8 cellular contexts compared by ENCODE assay signal in the genomic region with DNA sequence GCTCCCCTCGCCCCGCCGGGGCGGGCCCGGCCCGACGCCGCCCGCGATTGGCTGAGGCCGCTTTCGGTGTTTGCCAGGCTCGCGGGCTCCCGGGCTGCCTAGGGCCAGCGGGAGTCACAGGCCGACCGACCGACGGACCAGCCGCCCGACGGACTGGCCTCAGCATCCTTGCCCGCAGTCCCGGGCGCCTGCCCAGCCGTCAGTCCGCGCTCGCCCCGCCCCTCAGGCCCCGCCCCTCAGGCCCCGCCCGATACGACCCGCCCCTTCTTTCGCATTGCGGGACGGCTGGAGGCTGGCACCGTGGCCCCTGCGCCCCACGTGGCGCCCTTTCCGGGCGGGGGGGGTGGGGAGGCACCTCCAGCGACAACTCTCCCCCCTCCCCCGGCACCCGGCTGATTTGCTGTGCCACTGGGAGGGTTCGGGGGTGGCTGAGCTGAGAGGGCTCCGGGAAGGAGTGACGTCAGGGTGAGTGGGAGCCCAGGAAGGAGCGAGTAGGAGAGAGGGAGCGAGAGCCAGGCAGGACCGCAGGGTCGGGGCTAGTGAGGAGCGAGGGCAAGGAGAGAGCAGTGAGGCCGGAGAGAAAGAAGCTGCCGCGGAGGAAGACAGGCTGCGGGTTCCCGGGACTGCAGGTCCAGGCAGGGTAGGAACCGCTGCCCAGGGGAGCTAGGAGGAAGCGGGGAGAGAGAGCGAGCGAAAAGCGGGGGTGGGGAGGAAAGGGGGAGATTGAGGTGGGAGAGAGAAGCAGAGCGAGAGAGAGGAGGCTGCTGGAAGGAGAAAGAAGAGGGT. TPM values are rescaled to one million over a fixed set of nuclear protein-coding genes. Genes with fewer than 3 reads are reported as not detected.
DNase-seq lines count a peak whose midpoint lies in the region; ATAC-seq and TF ChIP-seq lines count a peak whose summit lies in the region.

A gene with protein sequence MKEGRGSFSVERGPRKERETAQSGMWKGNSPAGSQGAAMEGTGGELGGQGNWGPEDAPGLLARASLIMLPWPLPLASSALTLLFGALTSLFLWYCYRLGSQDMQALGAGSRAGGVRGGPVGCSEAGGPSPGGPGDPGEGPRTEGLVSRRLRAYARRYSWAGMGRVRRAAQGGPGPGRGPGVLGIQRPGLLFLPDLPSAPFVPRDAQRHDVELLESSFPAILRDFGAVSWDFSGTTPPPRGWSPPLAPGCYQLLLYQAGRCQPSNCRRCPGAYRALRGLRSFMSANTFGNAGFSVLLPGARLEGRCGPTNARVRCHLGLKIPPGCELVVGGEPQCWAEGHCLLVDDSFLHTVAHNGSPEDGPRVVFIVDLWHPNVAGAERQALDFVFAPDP (plus strand): TSS at position 387 of the 786 bp plus-strand sequence. CDS start 484 bp downstream, outside the sequence.

- peaks cover 12% of the 10 kb centered on the region for H3K36me3 ChIP-seq in HUES64 (ENCODE audit: insufficient read depth, low read length)
- no peaks in the 10 kb centered on the region for H3K36me3 ChIP-seq in gastroesophageal sphincter
- no peaks in the 10 kb centered on the region for H3K36me3 ChIP-seq in neuron (ENCODE audit: insufficient read depth, low read length)

- TF ChIP-seq CTCF in gastroesophageal sphincter (IDR thresholded peaks at IDR 0.05): no peak

- CTCF ChIA-PET in activated naive CD4-positive, alpha-beta T cell treated with anti-CD3 and anti-CD28 coated beads for 36 hours (lab: Charles Lee): interaction anchor here (0.6 to 1.3 kb wide), 2 partner anchors 85 to 92 kb away, joined by 3 read pairs; no protein-coding TSS in a partner anchor

- H3K27ac ChIP-seq in HUES64 (ENCODE audit: low read depth, low read length) (peak within 1 kb of the TSS; percentile 82), gastroesophageal sphincter (no peak within 1 kb of the TSS)

- H3K4me1 Mint-ChIP-seq in activated naive CD4-positive, alpha-beta T cell treated with anti-CD3 and anti-CD28 coated beads for 36 hours (ENCODE audit: low read depth): peaks cover 13% of the 10 kb centered on the region

- no peak for TF ChIP-seq POLR2A in gastroesophageal sphincter (IDR thresholded peaks at IDR 0.05)

- peaks cover 22% of the 10 kb centered on the region for H3K27me3 Mint-ChIP-seq in activated naive CD4-positive, alpha-beta T cell treated with anti-CD3 and anti-CD28 coated beads for 36 hours (ENCODE audit: low read depth)

- H3K9me3 Mint-ChIP-seq in activated naive CD4-positive, alpha-beta T cell treated with anti-CD3 and anti-CD28 coated beads for 36 hours: no peaks in the 10 kb centered on the region

- H3K4me3 ChIP-seq in HUES64 (ENCODE audit: low read length) (peak within 1 kb of the TSS; percentile 99), gastroesophageal sphincter (peak within 1 kb of the TSS; percentile 30 to 60), neuron (ENCODE audit: low read length) (peak within 1 kb of the TSS; percentile 66)

- H3K27ac Mint-ChIP-seq in activated naive CD4-positive, alpha-beta T cell treated with anti-CD3 and anti-CD28 coated beads for 36 hours: no peak within 1 kb of the TSS

- peak; percentile 88 for ATAC-seq in gastroesophageal sphincter

- peaks cover 11% of the 10 kb centered on the region; the same call in 1 of the 2 replicates for H3K4me1 ChIP-seq in HUES64 (ENCODE audit: insufficient read depth, low read length)
- H3K4me1 ChIP-seq in gastroesophageal sphincter: peaks cover 0 to 23% (median 4%) of the 10 kb centered on the region in 3 donors
- H3K4me1 ChIP-seq in neuron (ENCODE audit: insufficient read depth, low read length): peaks cover 28% of the 10 kb centered on the region

- no peaks in the 10 kb centered on the region for H3K36me3 Mint-ChIP-seq in activated naive CD4-positive, alpha-beta T cell treated with anti-CD3 and anti-CD28 coated beads for 36 hours (ENCODE audit: low read depth)

- DNase-seq in SIG-M5 treated with dmso at 0.1 percent for 504 hours (lab: John Stamatoyannopoulos, UW; ENCODE audit: unreplicated experiment): peak; percentile 64
- DNase-seq in SIG-M5 (lab: John Stamatoyannopoulos, UW): no peak
- DNase-seq in RPMI7951 (ENCODE audit: low read depth): peak; percentile 78
- DNase-seq in activated naive CD4-positive, alpha-beta T cell treated with anti-CD3 and anti-CD28 coated beads for 36 hours: peak; percentile 62
- peak; percentile 85 for DNase-seq in superior temporal gyrus (ENCODE audit: extremely low spot score)

- H3K27me3 ChIP-seq in HUES64 (ENCODE audit: insufficient read depth, low read length): no peaks in the 10 kb centered on the region
- peaks cover 60% of the 10 kb centered on the region for H3K27me3 ChIP-seq in gastroesophageal sphincter
- peaks cover 2% of the 10 kb centered on the region for H3K27me3 ChIP-seq in neuron (ENCODE audit: insufficient read depth, low read length)

- H3K9me3 ChIP-seq in HUES64 (ENCODE audit: insufficient read depth, low read depth, low read length): no peaks in the 10 kb centered on the region
- no peaks in the 10 kb centered on the region for H3K9me3 ChIP-seq in gastroesophageal sphincter
- no peaks in the 10 kb centered on the region for H3K9me3 ChIP-seq in neuron (ENCODE audit: low read length)

- under 1% methylated on average over 58 of the region's 67 CpGs for WGBS in HUES64
- WGBS in gastroesophageal sphincter (ENCODE audit: low coverage in 1 of 2), 2 donors: 0 to 2% methylated on average over 1 to 16 of the region's 67 CpGs

- peak within 1 kb of the TSS; percentile 77 for H3K9ac ChIP-seq in HUES64 (ENCODE audit: low read depth, low read length)

- H3K4me3 Mint-ChIP-seq in activated naive CD4-positive, alpha-beta T cell treated with anti-CD3 and anti-CD28 coated beads for 36 hours: peak within 1 kb of the TSS; percentile 75

- no peak for TF ChIP-seq EP300 in gastroesophageal sphincter (IDR thresholded peaks at IDR 0.05)

- intact Hi-C loops in activated naive CD4-positive, alpha-beta T cell treated with anti-CD3 and anti-CD28 coated beads for 36 hours (cut with micrococcal nuclease): loop anchor here (1.0 kb wide), 2 partner anchors 26 to 37 kb away; partner anchors contain the start of genes CDIPT and KCTD13

- peak within 1 kb of the TSS; percentile 57 for H2AFZ ChIP-seq in neuron (ENCODE audit: low read depth, low read length)

RNA-seq across cellular contexts. Expression of the gene that starts here (rescaled TPM):
- polyA plus RNA-seq in HUES64 (2013, experiment 1 of 2): 5.2 TPM
- polyA plus RNA-seq in HUES64 (2013, experiment 2 of 2): 5.6 TPM
- 2.6 and 4.8 TPM in 2 replicates for total RNA-seq in RPMI7951 (2014; rRNA removed; shearing (Covaris generic))
- 1 to 10 TPM; 1.3 to 1.7 TPM for total RNA-seq in activated naive CD4-positive, alpha-beta T cell treated with anti-CD3 and anti-CD28 coated beads for 36 hours
- total RNA-seq in gastroesophageal sphincter: under 1 TPM in 1 of 4 donors, not detected in 3; 0.42 TPM

Comparison
In these comparisons a context has a peak if more than half of its experiments do, and no peak if none do; other contexts are left out.
1. Peak in ATAC-seq and H3K4me3 ChIP-seq in gastroesophageal sphincter; RNA of the gene not detected or under 1 TPM.
2. H3K4me3 ChIP-seq: peak in every context shown above with its lines; median percentile 99 in HUES64; 66 in neuron; 45 in gastroesophageal sphincter.